Comparison of ENCODE assay signal across 22 cellular contexts in the genomic region with DNA sequence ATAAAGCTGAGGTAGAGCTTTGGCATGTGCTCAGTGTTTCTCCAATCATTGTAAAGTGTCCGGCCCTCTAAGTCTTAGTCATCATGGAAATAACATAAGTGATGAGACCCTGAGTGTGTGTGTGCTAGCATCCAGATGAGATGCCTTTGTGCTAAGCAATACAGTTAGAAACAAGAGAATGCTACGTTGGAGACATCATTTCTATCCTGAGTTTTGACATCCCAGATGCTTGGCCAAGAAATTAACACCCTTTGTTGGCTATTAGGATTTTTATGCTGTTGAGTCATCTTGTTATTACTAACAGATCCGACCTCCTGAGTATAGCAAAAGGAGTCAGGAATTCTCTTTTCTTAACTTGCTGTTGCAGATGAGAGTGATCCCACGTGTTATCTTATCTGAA.
A peak's percentile ranks its signal among the peaks of the same experiment; 100 is the strongest.
DNase-seq lines count a peak whose midpoint lies in the region; ATAC-seq, FAIRE-seq and TF ChIP-seq lines count a peak whose summit lies in the region.
"Had no signal": no experiment of that assay in that cellular context is flagged by ENCODE, and none has a peak within 500 bp of the region (broad histone marks: within the 10 kb centered on the region; RNA-seq: fewer than 3 reads in every experiment).

No MANE protein-coding gene starts in this region.

- no peaks in the 10 kb centered on the region for H3K9me1 ChIP-seq in K562 (ENCODE audit: control insufficient read depth, insufficient read depth, low read length)

- H3K9ac ChIP-seq in K562 (ENCODE audit: insufficient read depth in 1 of 2, low read depth in 2 of 2, low read length in 2 of 2) (no peak overlapping the region), trophoblast cell (ENCODE audit: low read length) (no peak overlapping the region)

- H3K27ac ChIP-seq in K562 (ENCODE audit: extremely low read depth, low read depth, low read length) (no peak overlapping the region), trophoblast cell (ENCODE audit: low read depth, low read length) (no peak overlapping the region)
- H3K27ac ChIP-seq in naive thymus-derived CD4-positive, alpha-beta T cell (ENCODE audit: low read depth, low read length), result no peak overlapping the region
- H3K27ac ChIP-seq: SK-N-MC had no signal

- BruUV-seq in K562 (replicated peaks; lab: Mats Ljungman, UMichigan), result no TSS peak

- no peaks in the 10 kb centered on the region for H3K4me1 Mint-ChIP-seq in naive thymus-derived CD4-positive, alpha-beta T cell

- peak; percentile 72 for DNase-seq in HS-5 (ENCODE audit: low read depth)
- no peak for DNase-seq in K562 (ENCODE audit: extremely low read depth in 1 of 4, low spot score in 3 of 4)
- peak; percentile 9 for DNase-seq in fibroblast of the aortic adventitia (ENCODE audit: low read depth)
- DNase-seq in trophoblast cell, result peak; percentile 38 to 67
- no peak for DNase-seq in amniotic stem cell (lab: John Stamatoyannopoulos, UW)
- no peak for DNase-seq in activated effector memory CD4-positive, alpha-beta T cell treated with anti-CD3 and anti-CD28 coated beads, Interleukin-2, amount 50 U/mL, for 16 hours
- no peak for DNase-seq in naive thymus-derived CD4-positive, alpha-beta T cell
- DNase-seq: BE2C; Caco-2; CD4-positive, alpha-beta T cell; DMS153; GF-D8; GOT3; KBM-7; NCI-H1694 treated with DMSO at 0.1 percent for 48 hours; NCI-H2107; NCI-H510A treated with DMSO at 0.1 percent for 48 hours; NCI-H774; SHP77 had no signal

- H4K8ac ChIP-seq in trophoblast cell (ENCODE audit: low read depth, low read length), result no peak overlapping the region

- intact Hi-C loops in K562 (cut with micrococcal nuclease), result no loop called here
- intact Hi-C loops in naive thymus-derived CD4-positive, alpha-beta T cell (cut with micrococcal nuclease), result no loop called here

- H2BK5ac ChIP-seq in trophoblast cell (ENCODE audit: low read depth, low read length, poor library complexity), result no peak overlapping the region

- H3K36me3 Mint-ChIP-seq in naive thymus-derived CD4-positive, alpha-beta T cell, result peaks cover 0 to 7% (median 0%) of the 10 kb centered on the region in 5 donors

- ATAC-seq in K562 (no peak), GM21786 (IDR thresholded peaks at IDR 0.05; ENCODE audit: unreplicated experiment) (no peak)
- ATAC-seq in naive thymus-derived CD4-positive, alpha-beta T cell, result no peak

- H4K20me1 ChIP-seq in K562 (replicated peaks; ENCODE audit: control insufficient read depth, insufficient read depth, low read length), result no peaks in the 10 kb centered on the region

- TF ChIP-seq CTCF in K562 (IDR thresholded peaks at IDR 0.05 in 2 of 3, conservative IDR thresholded peaks at IDR 0.05 in 1 of 3; ENCODE audit: insufficient read depth in 2 of 3, low read depth in 1 of 3, low read length in 3 of 3), result no peak
- TF ChIP-seq CTCF in fibroblast of the aortic adventitia (IDR thresholded peaks at IDR 0.05; ENCODE audit: insufficient read depth, low read length), result no peak

- H3K79me1 ChIP-seq in trophoblast cell (ENCODE audit: low read length), result no peaks in the 10 kb centered on the region

- no peak overlapping the region for H3K4me3 Mint-ChIP-seq in naive thymus-derived CD4-positive, alpha-beta T cell
- H3K4me3 Mint-ChIP-seq: CD4-positive, alpha-beta T cell had no signal

- H3K14ac ChIP-seq in trophoblast cell (ENCODE audit: low read length), result no peak overlapping the region

- H2AFZ ChIP-seq in K562 (ENCODE audit: low read depth, low read length), result no peak overlapping the region
- no peak overlapping the region for H2AFZ ChIP-seq in trophoblast cell (ENCODE audit: insufficient read depth, low read length, poor library complexity)

- POLR2A ChIA-PET in K562 (lab: Yijun Ruan, JAX), result no interaction called here
- POLR2A ChIA-PET in naive thymus-derived CD4-positive, alpha-beta T cell (lab: Charles Lee), result no interaction called here

- H3K36me3 ChIP-seq in K562 (ENCODE audit: control insufficient read depth, insufficient read depth, low read length), result no peaks in the 10 kb centered on the region
- no peaks in the 10 kb centered on the region for H3K36me3 ChIP-seq in trophoblast cell (ENCODE audit: control insufficient read depth in 1 of 2, insufficient read depth in 2 of 2, low read length in 2 of 2)
- H3K36me3 ChIP-seq in naive thymus-derived CD4-positive, alpha-beta T cell (ENCODE audit: control insufficient read depth in 2 of 3, insufficient read depth in 3 of 3, low read length in 3 of 3), result no peaks in the 10 kb centered on the region
- H3K36me3 ChIP-seq: BE2C had no signal

- no peak overlapping the region for H2BK12ac ChIP-seq in trophoblast cell (ENCODE audit: low read length)

- no peak for FAIRE-seq in K562 (lab: Jason Lieb, UNC)
- FAIRE-seq: RCC 7860 had no signal

- H4K12ac ChIP-seq in trophoblast cell (ENCODE audit: low read depth, low read length), result no peak overlapping the region

- H3K27me3 ChIP-seq in K562 (ENCODE audit: control insufficient read depth in 2 of 2, insufficient read depth in 2 of 2, low read length in 2 of 2), result no peaks in the 10 kb centered on the region
- H3K27me3 ChIP-seq in trophoblast cell (ENCODE audit: insufficient read depth, low read length), result no peaks in the 10 kb centered on the region
- H3K27me3 ChIP-seq in naive thymus-derived CD4-positive, alpha-beta T cell (ENCODE audit: control insufficient read depth in 2 of 2, insufficient read depth in 2 of 2, low read length in 2 of 2), result no peaks in the 10 kb centered on the region
- H3K27me3 ChIP-seq: BE2C had no signal

- CTCF ChIA-PET in K562 (lab: Yijun Ruan, JAX; ENCODE audit: low intra/inter-chr PET ratio), result no interaction called here
- CTCF ChIA-PET in naive thymus-derived CD4-positive, alpha-beta T cell (lab: Charles Lee), result no interaction called here

- no peak overlapping the region for H3K18ac ChIP-seq in trophoblast cell (ENCODE audit: low read length)

- H3K9me3 Mint-ChIP-seq in naive thymus-derived CD4-positive, alpha-beta T cell, result peaks cover 0 to 18% (median 9%) of the 10 kb centered on the region in 11 donors

- H3K4me1 ChIP-seq in K562 (replicated peaks in 1 of 2; ENCODE audit: control insufficient read depth in 2 of 2, insufficient read depth in 2 of 2, low read length in 2 of 2), result no peaks in the 10 kb centered on the region
- H3K4me1 ChIP-seq in trophoblast cell (ENCODE audit: control insufficient read depth in 1 of 2, insufficient read depth in 2 of 2, low read length in 2 of 2), result no peaks in the 10 kb centered on the region
- H3K4me1 ChIP-seq in naive thymus-derived CD4-positive, alpha-beta T cell (ENCODE audit: control insufficient read depth in 2 of 2, insufficient read depth in 2 of 2, low read length in 2 of 2), result no peaks in the 10 kb centered on the region
- H3K4me1 ChIP-seq: BE2C, Caco-2 had no signal

- H3K27ac Mint-ChIP-seq in naive thymus-derived CD4-positive, alpha-beta T cell, result no peak overlapping the region
- H3K27ac Mint-ChIP-seq: CD4-positive, alpha-beta T cell had no signal

- TF ChIP-seq RAD21 in K562 (CRISPR knock-in tag; conservative IDR thresholded peaks at IDR 0.05 in 1 of 2, IDR thresholded peaks at IDR 0.05 in 1 of 2), result no peak

- H3K9me3 ChIP-seq in K562 (replicated peaks; ENCODE audit: control insufficient read depth, insufficient read depth, low read depth, low read length) (no peaks in the 10 kb centered on the region), trophoblast cell (ENCODE audit: insufficient read depth, low read depth, low read length) (no peaks in the 10 kb centered on the region)
- no peaks in the 10 kb centered on the region for H3K9me3 ChIP-seq in naive thymus-derived CD4-positive, alpha-beta T cell (ENCODE audit: control insufficient read depth in 2 of 3, low read length in 3 of 3)
- H3K9me3 ChIP-seq: BE2C, Caco-2 had no signal

- H3K27me3 Mint-ChIP-seq in naive thymus-derived CD4-positive, alpha-beta T cell, result peaks cover 0 to 53% (median 6%) of the 10 kb centered on the region in 5 donors
- H3K27me3 Mint-ChIP-seq: CD4-positive, alpha-beta T cell had no signal

- no peak overlapping the region for H4K91ac ChIP-seq in trophoblast cell (ENCODE audit: low read depth, low read length)

- no peak overlapping the region for H3K4ac ChIP-seq in trophoblast cell (ENCODE audit: low read depth, low read length)

- no peak overlapping the region for H2AK5ac ChIP-seq in trophoblast cell (ENCODE audit: low read length)

- TF ChIP-seq EP300 in K562 (IDR thresholded peaks at IDR 0.05; ENCODE audit: low read length), result no peak

- WGBS in K562 (ENCODE audit: insufficient coverage, low coverage, missing lambda C conversion rate), result 2% methylated on average over 4 of the region's 4 CpGs
- WGBS in trophoblast cell (ENCODE audit: extremely low coverage, insufficient coverage, insufficient read length), result no CpG with 5 or more reads among the region's 4 CpGs

- no peak overlapping the region for H3K23ac ChIP-seq in trophoblast cell (ENCODE audit: low read length)

- H3K4me3 ChIP-seq in K562 (no peak overlapping the region), fibroblast of the aortic adventitia (ENCODE audit: low read depth, low read length) (no peak overlapping the region), trophoblast cell (ENCODE audit: low read depth, low read length) (no peak overlapping the region)
- no peak overlapping the region for H3K4me3 ChIP-seq in naive thymus-derived CD4-positive, alpha-beta T cell (ENCODE audit: low read length)
- H3K4me3 ChIP-seq: SK-N-MC had no signal

- TF ChIP-seq POLR2A in K562 (conservative IDR thresholded peaks at IDR 0.05), result no peak

- no peak overlapping the region for H3K4me2 ChIP-seq in K562 (ENCODE audit: insufficient read depth, low read length)
- H3K4me2 ChIP-seq in trophoblast cell (ENCODE audit: low read length), result no peak overlapping the region

- no peak overlapping the region for H2BK120ac ChIP-seq in trophoblast cell (ENCODE audit: insufficient read depth, low read length, poor library complexity)

- H3K79me2 ChIP-seq in K562 (ENCODE audit: control insufficient read depth, insufficient read depth, low read length), result no peaks in the 10 kb centered on the region
- H3K79me2 ChIP-seq in trophoblast cell (ENCODE audit: control insufficient read depth, insufficient read depth, low read length, poor library complexity), result no peaks in the 10 kb centered on the region

- in situ Hi-C loops in K562 (cut with MboI), result no loop called here

TF ChIP-seq in K562, 482 proteins besides CTCF, POLR2A, EP300 and RAD21:
- TF ChIP-seq PTTG1 (tag; IDR thresholded peaks at IDR 0.05; ENCODE audit: low read depth) (no peak), KLF16 (IDR thresholded peaks at IDR 0.05) (no peak), POLR3G (IDR thresholded peaks at IDR 0.05; ENCODE audit: extremely low read depth, insufficient read length, insufficient replicate concordance) (no peak), TAL1 (IDR thresholded peaks at IDR 0.05) (peak; percentile 42; the same call in 1 of the 2 replicates), LARP7 (IDR thresholded peaks at IDR 0.05) (no peak)

Comparison
In these comparisons a context has a peak if more than half of its experiments do, and no peak if none do; other contexts are left out.
1. DNase-seq: peak in HS-5 (single experiment), fibroblast of the aortic adventitia (single experiment) and trophoblast cell (2 of 2); none in K562 (0 of 4), amniotic stem cell (single experiment), activated effector memory CD4-positive, alpha-beta T cell treated with anti-CD3 and anti-CD28 coated beads, Interleukin-2, amount 50 U/mL, for 16 hours (single experiment) and naive thymus-derived CD4-positive, alpha-beta T cell (0 of 9).